ENCODE assay signal across 15 cellular contexts in genomic region chr17:21168555-21168865, GRCh38. TPM values are rescaled to one million over a fixed set of nuclear protein-coding genes. Genes with fewer than 3 reads are reported as not detected.
A peak's percentile ranks its signal among the peaks of the same experiment; 100 is the strongest.
DNase-seq lines count a peak whose midpoint lies in the region; ATAC-seq and TF ChIP-seq lines count a peak whose summit lies in the region.
"Had no signal": no experiment of that assay in that cellular context is flagged by ENCODE, and none has a peak within 500 bp of the region (broad histone marks: within the 10 kb centered on the region; RNA-seq: fewer than 3 reads in every experiment).

No MANE protein-coding gene starts in this region.

- ATAC-seq in body of pancreas (no peak), gastroesophageal sphincter (no peak)
- ATAC-seq: A549 had no signal

- no peaks in the 10 kb centered on the region for H3K27me3 ChIP-seq in body of pancreas
- no peaks in the 10 kb centered on the region for H3K27me3 ChIP-seq in gastroesophageal sphincter
- no peaks in the 10 kb centered on the region for H3K27me3 ChIP-seq in tibial artery
- no peaks in the 10 kb centered on the region for H3K27me3 ChIP-seq in sigmoid colon
- H3K27me3 ChIP-seq: BE2C had no signal

- H3K4me1 Mint-ChIP-seq in osteocyte (ENCODE audit: unreplicated experiment) = no peaks in the 10 kb centered on the region

- peaks cover 29% of the 10 kb centered on the region for H3K4me1 ChIP-seq in body of pancreas
- H3K4me1 ChIP-seq in gastroesophageal sphincter = peaks cover 4 to 68% (median 25%) of the 10 kb centered on the region in 3 donors
- peaks cover 0 to 83% (median 57%) of the 10 kb centered on the region in 4 donors for H3K4me1 ChIP-seq in tibial artery
- peaks cover 0 to 69% (median 49%) of the 10 kb centered on the region in 4 donors for H3K4me1 ChIP-seq in sigmoid colon
- H3K4me1 ChIP-seq: A549, BE2C had no signal

- H3K9me3 Mint-ChIP-seq in osteocyte (ENCODE audit: unreplicated experiment) = no peaks in the 10 kb centered on the region
- H3K9me3 Mint-ChIP-seq: CD4-positive, alpha-beta memory T cell; HFFc6 had no signal

- intact Hi-C loops in body of pancreas (cut with DNase I) (no loop called here), tibial artery (cut with DNase I; ENCODE audit: low total_unique reads) (loop anchor here (5.0 kb wide), 2 partner anchors 44 to 119 kb away; partner anchors contain the start of gene TMEM11), sigmoid colon (cut with DNase I) (loop anchor here (5.0 kb wide), 2 partner anchors 36 to 91 kb away; no protein-coding TSS in a partner anchor)

- TF ChIP-seq POLR2A in body of pancreas (IDR thresholded peaks at IDR 0.05) (no peak), gastroesophageal sphincter (IDR thresholded peaks at IDR 0.05) (no peak), sigmoid colon (IDR thresholded peaks at IDR 0.05) (no peak)

- peaks cover 6% of the 10 kb centered on the region for H3K36me3 Mint-ChIP-seq in osteocyte (ENCODE audit: unreplicated experiment)

- H3K9me3 ChIP-seq in body of pancreas (no peaks in the 10 kb centered on the region), gastroesophageal sphincter (no peaks in the 10 kb centered on the region), tibial artery (no peaks in the 10 kb centered on the region), sigmoid colon (no peaks in the 10 kb centered on the region)
- H3K9me3 ChIP-seq: A549, BE2C had no signal

- H3K36me3 ChIP-seq in body of pancreas (replicated peaks in 1 of 2; ENCODE audit: insufficient read depth in 1 of 2, low read depth in 2 of 2) = peaks cover 0 to 4% of the 10 kb centered on the region in 2 donors
- peaks cover 0 to 16% of the 10 kb centered on the region in 2 donors for H3K36me3 ChIP-seq in gastroesophageal sphincter
- peaks cover 0 to 17% (median 0%) of the 10 kb centered on the region in 3 donors for H3K36me3 ChIP-seq in tibial artery
- peaks cover 0 to 6% (median 0%) of the 10 kb centered on the region in 4 donors for H3K36me3 ChIP-seq in sigmoid colon
- H3K36me3 ChIP-seq: BE2C had no signal

- TF ChIP-seq CTCF in body of pancreas (IDR thresholded peaks at IDR 0.05) = no peak
- no peak for TF ChIP-seq CTCF in gastroesophageal sphincter (IDR thresholded peaks at IDR 0.05)
- TF ChIP-seq CTCF in osteocyte (IDR thresholded peaks at IDR 0.05) = no peak
- no peak for TF ChIP-seq CTCF in tibial artery (IDR thresholded peaks at IDR 0.05)
- TF ChIP-seq CTCF in sigmoid colon (IDR thresholded peaks at IDR 0.05) = no peak

- peak overlapping the region in 3 of 4 donors; percentile 18 to 64 (median 61) for H3K27ac ChIP-seq in body of pancreas
- peak overlapping the region in 3 of 4 donors; percentile 62 to 83 (median 81) for H3K27ac ChIP-seq in gastroesophageal sphincter
- H3K27ac ChIP-seq in tibial artery = peak overlapping the region; percentile 88 to 89
- H3K27ac ChIP-seq in sigmoid colon = peak overlapping the region in 2 of 4 donors; percentile 82
- H3K27ac ChIP-seq: A549, C4-2B had no signal

- no peak overlapping the region for H3K27ac Mint-ChIP-seq in osteocyte (ENCODE audit: unreplicated experiment)

- H3K4me3 ChIP-seq in body of pancreas (no peak overlapping the region), gastroesophageal sphincter (no peak overlapping the region), tibial artery (no peak overlapping the region), sigmoid colon (no peak overlapping the region)
- H3K4me3 ChIP-seq: A549 had no signal

- H3K27me3 Mint-ChIP-seq in osteocyte (ENCODE audit: unreplicated experiment) = no peaks in the 10 kb centered on the region
- H3K27me3 Mint-ChIP-seq: CD4-positive, alpha-beta memory T cell had no signal

- no peak for TF ChIP-seq EP300 in gastroesophageal sphincter (IDR thresholded peaks at IDR 0.05)
- no peak for TF ChIP-seq EP300 in sigmoid colon (IDR thresholded peaks at IDR 0.05)

- H3K4me3 Mint-ChIP-seq in osteocyte (ENCODE audit: unreplicated experiment) = no peak overlapping the region
- H3K4me3 Mint-ChIP-seq: CD4-positive, alpha-beta memory T cell; HFFc6 had no signal

- no peak for DNase-seq in body of pancreas
- peak; percentile 69 for DNase-seq in osteocyte (ENCODE audit: extremely low spot score, unreplicated experiment)
- no peak for DNase-seq in tibial artery
- DNase-seq in NCI-H1092 treated with DMSO at 0.1 percent for 48 hours (lab: John Stamatoyannopoulos, UW) = no peak
- no peak for DNase-seq in sigmoid colon
- no peak for DNase-seq in NAMALWA (ENCODE audit: low spot score)
- DNase-seq: BE2C; CD4-positive, alpha-beta memory T cell; DMS79 treated with DMSO at 0.1 percent for 48 hours; EL; HCEC 1CT; HFFc6 had no signal

- WGBS in body of pancreas, 2 donors = 95 to 100% methylated on average over 5 to 12 of the region's 12 CpGs
- WGBS in gastroesophageal sphincter (ENCODE audit: low coverage in 1 of 2), 2 donors = 96 to 100% methylated on average over 2 to 7 of the region's 12 CpGs
- WGBS in sigmoid colon, 2 donors = 95 to 98% methylated on average over 12 of the region's 12 CpGs

RNA-seq across cellular contexts. Expression of gene DHRS7B, which starts 41.7 kb away (rescaled TPM):
- 10 to 100 TPM; 14.0 to 14.5 TPM for total RNA-seq in body of pancreas
- 10 to 100 TPM; 17.0 to 44.2 (median 37.4) TPM for total RNA-seq in gastroesophageal sphincter
- total RNA-seq in osteocyte = 15.7 and 20.1 TPM in 2 replicates
- 10 to 100 TPM; 19.7 to 31.9 (median 27.0) TPM for total RNA-seq in sigmoid colon
- 10 to 100 TPM in 2 of 3 donors, 1 to 10 TPM in 1; 8.3 to 30.7 (median 14.4) TPM for polyA plus RNA-seq in sigmoid colon

RNA-seq across cellular contexts. Expression of gene TMEM11, which starts 45.5 kb away (rescaled TPM):
- total RNA-seq in body of pancreas = 10 to 100 TPM in 1 of 2 donors, 1 to 10 TPM in 1; 7.0 to 22.4 TPM
- 10 to 100 TPM; 14.8 to 24.5 (median 22.1) TPM for total RNA-seq in gastroesophageal sphincter
- 20.4 and 21.5 TPM in 2 replicates for total RNA-seq in osteocyte
- total RNA-seq in sigmoid colon = 10 to 100 TPM; 14.5 to 32.8 (median 22.4) TPM
- polyA plus RNA-seq in sigmoid colon = 10 to 100 TPM; 27.7 to 51.6 (median 40.2) TPM
